Comparison of ENCODE assay signal across 3 cellular contexts in genomic region chr7:155234950-155235789, GRCh38.
TF ChIP-seq lines count a peak whose summit lies in the region.

No MANE protein-coding gene starts in this region.

TF ChIP-seq in IMR-90, 13 proteins besides CTCF, POLR2A, EP300 and RAD21:
- TF ChIP-seq MAZ (IDR thresholded peaks at IDR 0.05; ENCODE audit: borderline replicate concordance, low read depth, low read length) (no peak), MAFK (IDR thresholded peaks at IDR 0.05; ENCODE audit: low read depth, low read length) (no peak), RFX5 (IDR thresholded peaks at IDR 0.05; ENCODE audit: low read depth, low read length) (no peak), CEBPB (IDR thresholded peaks at IDR 0.05; ENCODE audit: low read depth, low read length) (no peak), BHLHE40 (IDR thresholded peaks at IDR 0.05; ENCODE audit: low read depth, low read length) (no peak), NFE2L2 (IDR thresholded peaks at IDR 0.05; ENCODE audit: low read depth, low read length) (no peak), RCOR1 (IDR thresholded peaks at IDR 0.05; ENCODE audit: insufficient replicate concordance, low read length) (no peak), FOS (IDR thresholded peaks at IDR 0.05; ENCODE audit: low read depth, low read length) (no peak), SMC3 (IDR thresholded peaks at IDR 0.05; ENCODE audit: low read depth, low read length) (no peak), MXI1 (IDR thresholded peaks at IDR 0.05; ENCODE audit: borderline replicate concordance, low read depth, low read length) (no peak), CHD1 (IDR thresholded peaks at IDR 0.05; ENCODE audit: low read depth, low read length) (no peak)
- TF ChIP-seq, protein P1, sequence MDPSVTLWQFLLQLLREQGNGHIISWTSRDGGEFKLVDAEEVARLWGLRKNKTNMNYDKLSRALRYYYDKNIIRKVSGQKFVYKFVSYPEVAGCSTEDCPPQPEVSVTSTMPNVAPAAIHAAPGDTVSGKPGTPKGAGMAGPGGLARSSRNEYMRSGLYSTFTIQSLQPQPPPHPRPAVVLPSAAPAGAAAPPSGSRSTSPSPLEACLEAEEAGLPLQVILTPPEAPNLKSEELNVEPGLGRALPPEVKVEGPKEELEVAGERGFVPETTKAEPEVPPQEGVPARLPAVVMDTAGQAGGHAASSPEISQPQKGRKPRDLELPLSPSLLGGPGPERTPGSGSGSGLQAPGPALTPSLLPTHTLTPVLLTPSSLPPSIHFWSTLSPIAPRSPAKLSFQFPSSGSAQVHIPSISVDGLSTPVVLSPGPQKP (IDR thresholded peaks at IDR 0.05; ENCODE audit: borderline replicate concordance, low read depth, low read length) = no peak

TF ChIP-seq in GM12878, 131 proteins besides CTCF, POLR2A, EP300 and RAD21:
- no peak for TF ChIP-seq NRF1 (conservative IDR thresholded peaks at IDR 0.05; ENCODE audit: low read depth, low read length)
- TF ChIP-seq NR2C1 (IDR thresholded peaks at IDR 0.05) = no peak
TF ChIP-seq in GM12878: peak in this region for 0.

TF ChIP-seq in HepG2, 621 proteins besides CTCF, POLR2A, EP300 and RAD21:
- TF ChIP-seq GABPB1 (CRISPR knock-in tag; IDR thresholded peaks at IDR 0.05) (no peak), ZFP82 (CRISPR knock-in tag; IDR thresholded peaks at IDR 0.05; ENCODE audit: borderline replicate concordance) (no peak), TP53 (CRISPR knock-in tag; conservative IDR thresholded peaks at IDR 0.05) (no peak), ATF7 (IDR thresholded peaks at IDR 0.05) (no peak), ATF7 (CRISPR knock-in tag; IDR thresholded peaks at IDR 0.05) (no peak), KLF12 (CRISPR knock-in tag; IDR thresholded peaks at IDR 0.05; ENCODE audit: borderline replicate concordance) (no peak), PPARG (CRISPR knock-in tag; conservative IDR thresholded peaks at IDR 0.05) (no peak), PCBP2 (optimal IDR thresholded peaks at IDR 0.05; ENCODE audit: low read depth, low read length, poor library complexity, severe bottlenecking) (no peak), DPF2 (CRISPR knock-in tag; IDR thresholded peaks at IDR 0.05; ENCODE audit: borderline replicate concordance, low read depth) (no peak), ZNF614 (CRISPR knock-in tag; IDR thresholded peaks at IDR 0.05; ENCODE audit: borderline replicate concordance) (no peak), ARHGAP35 (CRISPR knock-in tag; IDR thresholded peaks at IDR 0.05; ENCODE audit: borderline replicate concordance) (no peak), ZNF562 (CRISPR knock-in tag; IDR thresholded peaks at IDR 0.05; ENCODE audit: borderline replicate concordance) (no peak), ZNF549 (CRISPR knock-in tag; IDR thresholded peaks at IDR 0.05) (no peak), ZNF788 (CRISPR knock-in tag; IDR thresholded peaks at IDR 0.05; ENCODE audit: borderline replicate concordance) (no peak), SP4 (CRISPR knock-in tag; IDR thresholded peaks at IDR 0.05) (no peak), GATAD2A (CRISPR knock-in tag; IDR thresholded peaks at IDR 0.05) (no peak)
- TF ChIP-seq, protein P2, sequence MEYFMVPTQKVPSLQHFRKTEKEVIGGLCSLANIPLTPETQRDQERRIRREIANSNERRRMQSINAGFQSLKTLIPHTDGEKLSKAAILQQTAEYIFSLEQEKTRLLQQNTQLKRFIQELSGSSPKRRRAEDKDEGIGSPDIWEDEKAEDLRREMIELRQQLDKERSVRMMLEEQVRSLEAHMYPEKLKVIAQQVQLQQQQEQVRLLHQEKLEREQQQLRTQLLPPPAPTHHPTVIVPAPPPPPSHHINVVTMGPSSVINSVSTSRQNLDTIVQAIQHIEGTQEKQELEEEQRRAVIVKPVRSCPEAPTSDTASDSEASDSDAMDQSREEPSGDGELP (IDR thresholded peaks at IDR 0.05; ENCODE audit: borderline replicate concordance, low read depth) = no peak
- TF ChIP-seq, protein P3, sequence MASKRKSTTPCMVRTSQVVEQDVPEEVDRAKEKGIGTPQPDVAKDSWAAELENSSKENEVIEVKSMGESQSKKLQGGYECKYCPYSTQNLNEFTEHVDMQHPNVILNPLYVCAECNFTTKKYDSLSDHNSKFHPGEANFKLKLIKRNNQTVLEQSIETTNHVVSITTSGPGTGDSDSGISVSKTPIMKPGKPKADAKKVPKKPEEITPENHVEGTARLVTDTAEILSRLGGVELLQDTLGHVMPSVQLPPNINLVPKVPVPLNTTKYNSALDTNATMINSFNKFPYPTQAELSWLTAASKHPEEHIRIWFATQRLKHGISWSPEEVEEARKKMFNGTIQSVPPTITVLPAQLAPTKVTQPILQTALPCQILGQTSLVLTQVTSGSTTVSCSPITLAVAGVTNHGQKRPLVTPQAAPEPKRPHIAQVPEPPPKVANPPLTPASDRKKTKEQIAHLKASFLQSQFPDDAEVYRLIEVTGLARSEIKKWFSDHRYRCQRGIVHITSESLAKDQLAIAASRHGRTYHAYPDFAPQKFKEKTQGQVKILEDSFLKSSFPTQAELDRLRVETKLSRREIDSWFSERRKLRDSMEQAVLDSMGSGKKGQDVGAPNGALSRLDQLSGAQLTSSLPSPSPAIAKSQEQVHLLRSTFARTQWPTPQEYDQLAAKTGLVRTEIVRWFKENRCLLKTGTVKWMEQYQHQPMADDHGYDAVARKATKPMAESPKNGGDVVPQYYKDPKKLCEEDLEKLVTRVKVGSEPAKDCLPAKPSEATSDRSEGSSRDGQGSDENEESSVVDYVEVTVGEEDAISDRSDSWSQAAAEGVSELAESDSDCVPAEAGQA (IDR thresholded peaks at IDR 0.05; ENCODE audit: low read depth) = no peak
- TF ChIP-seq, protein P3 (CRISPR knock-in tag; IDR thresholded peaks at IDR 0.05; ENCODE audit: borderline replicate concordance) = no peak
- TF ChIP-seq, protein P4, sequence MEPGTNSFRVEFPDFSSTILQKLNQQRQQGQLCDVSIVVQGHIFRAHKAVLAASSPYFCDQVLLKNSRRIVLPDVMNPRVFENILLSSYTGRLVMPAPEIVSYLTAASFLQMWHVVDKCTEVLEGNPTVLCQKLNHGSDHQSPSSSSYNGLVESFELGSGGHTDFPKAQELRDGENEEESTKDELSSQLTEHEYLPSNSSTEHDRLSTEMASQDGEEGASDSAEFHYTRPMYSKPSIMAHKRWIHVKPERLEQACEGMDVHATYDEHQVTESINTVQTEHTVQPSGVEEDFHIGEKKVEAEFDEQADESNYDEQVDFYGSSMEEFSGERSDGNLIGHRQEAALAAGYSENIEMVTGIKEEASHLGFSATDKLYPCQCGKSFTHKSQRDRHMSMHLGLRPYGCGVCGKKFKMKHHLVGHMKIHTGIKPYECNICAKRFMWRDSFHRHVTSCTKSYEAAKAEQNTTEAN (CRISPR knock-in tag; conservative IDR thresholded peaks at IDR 0.05) = no peak
- TF ChIP-seq, protein P5, sequence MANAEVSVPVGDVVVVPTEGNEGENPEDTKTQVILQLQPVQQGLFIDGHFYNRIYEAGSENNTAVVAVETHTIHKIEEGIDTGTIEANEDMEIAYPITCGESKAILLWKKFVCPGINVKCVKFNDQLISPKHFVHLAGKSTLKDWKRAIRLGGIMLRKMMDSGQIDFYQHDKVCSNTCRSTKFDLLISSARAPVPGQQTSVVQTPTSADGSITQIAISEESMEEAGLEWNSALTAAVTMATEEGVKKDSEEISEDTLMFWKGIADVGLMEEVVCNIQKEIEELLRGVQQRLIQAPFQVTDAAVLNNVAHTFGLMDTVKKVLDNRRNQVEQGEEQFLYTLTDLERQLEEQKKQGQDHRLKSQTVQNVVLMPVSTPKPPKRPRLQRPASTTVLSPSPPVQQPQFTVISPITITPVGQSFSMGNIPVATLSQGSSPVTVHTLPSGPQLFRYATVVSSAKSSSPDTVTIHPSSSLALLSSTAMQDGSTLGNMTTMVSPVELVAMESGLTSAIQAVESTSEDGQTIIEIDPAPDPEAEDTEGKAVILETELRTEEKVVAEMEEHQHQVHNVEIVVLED (CRISPR knock-in tag; IDR thresholded peaks at IDR 0.05; ENCODE audit: borderline replicate concordance) = no peak
TF ChIP-seq in HepG2: peak in this region for 0.
